In the genomic region with DNA sequence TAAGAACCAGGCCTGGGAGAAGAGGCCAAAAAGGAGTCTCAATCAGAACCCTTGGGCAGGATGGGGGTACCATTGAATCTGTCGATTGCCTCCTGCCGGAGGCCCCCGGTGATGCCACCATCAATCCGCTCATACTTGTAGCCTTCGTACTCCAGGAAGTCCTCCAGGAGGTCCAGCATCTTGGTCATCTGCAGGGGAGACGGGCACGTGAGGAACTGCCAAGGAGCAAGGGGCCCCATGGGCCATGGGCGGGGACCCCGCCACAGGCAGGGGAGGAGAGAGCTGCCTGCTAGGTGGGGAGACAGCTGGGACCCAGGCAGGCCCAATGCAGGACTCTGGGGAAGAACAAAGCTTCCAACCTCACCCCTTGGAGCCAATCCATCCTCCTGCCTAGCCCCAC, we compare ENCODE assay signal across 1 cellular context.
TF ChIP-seq lines count a peak whose summit lies in the region.

No MANE protein-coding gene starts in this region.

TF ChIP-seq in HepG2, 621 proteins besides CTCF, POLR2A, EP300 and RAD21:
- TF ChIP-seq BCL6 (CRISPR knock-in tag; IDR thresholded peaks at IDR 0.05) (no peak), ZNF556 (CRISPR knock-in tag; IDR thresholded peaks at IDR 0.05; ENCODE audit: borderline replicate concordance) (no peak), ZNF614 (CRISPR knock-in tag; IDR thresholded peaks at IDR 0.05; ENCODE audit: borderline replicate concordance) (no peak), TIGD3 (CRISPR knock-in tag; IDR thresholded peaks at IDR 0.05; ENCODE audit: borderline replicate concordance) (no peak), HOXD1 (CRISPR knock-in tag; IDR thresholded peaks at IDR 0.05) (no peak), HNF1B (CRISPR knock-in tag; IDR thresholded peaks at IDR 0.05) (no peak), RBFOX2 (IDR thresholded peaks at IDR 0.05; ENCODE audit: low read depth, low read length) (no peak), PHF5A (CRISPR knock-in tag; IDR thresholded peaks at IDR 0.05; ENCODE audit: low read depth, unreplicated experiment) (no peak), ASH2L (IDR thresholded peaks at IDR 0.05; ENCODE audit: insufficient read length, low read depth, low read length) (no peak)
